In the genomic region with DNA sequence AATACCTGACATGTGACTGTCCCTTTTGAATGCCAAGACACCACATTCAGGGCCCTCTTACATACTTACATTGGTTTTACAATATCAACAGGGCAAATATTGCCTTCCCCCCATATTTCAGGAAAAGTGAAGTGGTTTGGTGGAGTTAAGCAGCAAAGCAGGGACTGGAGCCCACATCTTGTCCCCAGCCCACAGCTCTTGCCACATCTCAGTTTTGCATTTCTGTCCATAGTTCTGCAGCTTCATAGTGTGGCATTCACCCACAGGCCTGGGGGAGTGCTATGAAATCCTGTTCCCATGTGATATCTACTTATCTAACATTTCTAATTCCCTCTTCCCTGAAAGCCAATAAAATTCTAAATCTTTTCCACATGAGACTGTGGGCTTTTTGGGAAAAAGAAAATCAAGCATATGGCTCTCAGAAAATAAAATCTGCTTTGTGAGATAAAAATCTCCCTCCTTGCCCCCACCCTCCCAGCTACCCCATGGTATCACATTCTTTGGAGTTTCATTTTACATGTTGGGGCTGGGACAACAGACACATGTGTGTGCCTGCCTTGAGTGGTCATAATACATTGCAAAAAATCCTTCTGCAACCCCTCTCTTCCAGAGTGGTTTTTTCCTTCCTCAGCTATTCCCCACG, we compare ENCODE assay signal across 18 cellular contexts. TPM values are rescaled to one million over a fixed set of nuclear protein-coding genes. Genes with fewer than 3 reads are reported as not detected.
"Had no signal": no experiment of that assay in that cellular context is flagged by ENCODE, and none has a peak within 500 bp of the region (broad histone marks: within the 10 kb centered on the region; RNA-seq: fewer than 3 reads in every experiment).

No MANE protein-coding gene starts in this region.

- H3K4me3 Mint-ChIP-seq: activated CD4-positive, alpha-beta T cell treated with anti-CD3 and anti-CD28 coated beads, Interleukin-2, amount 10 ng/mL, durations not matched to agents 24 days and 14 days; activated naive CD4-positive, alpha-beta T cell treated with anti-CD3 and anti-CD28 coated beads, Interleukin-2, amount 50 U/mL, for 24 hours; activated T-cell treated with anti-CD3 and anti-CD28 coated beads, Interleukin-2, amount 50 U/mL, for 24 hours; memory B cell; natural killer cell; T-helper 2 cell treated with Interferon-gamma antibody and Interleukin-4, amounts not matched to agents 5 μg/mL and 100 μg/mL, for 36 hours; type B pancreatic cell had no signal

- H3K4me3 ChIP-seq: adrenal gland had no signal

- H3K9me3 Mint-ChIP-seq: activated naive CD4-positive, alpha-beta T cell treated with anti-CD3 and anti-CD28 coated beads, Interleukin-2, amount 50 U/mL, for 24 hours; activated T-cell treated with anti-CD3 and anti-CD28 coated beads, Interleukin-2, amount 50 U/mL, for 24 hours; memory B cell; natural killer cell; T-helper 2 cell treated with Interferon-gamma antibody and Interleukin-4, amounts not matched to agents 5 μg/mL and 100 μg/mL, for 36 hours; type B pancreatic cell had no signal

- H3K4me1 ChIP-seq: adrenal gland had no signal

- H3K36me3 ChIP-seq: adrenal gland had no signal

- H3K27me3 ChIP-seq: adrenal gland had no signal

- H3K27me3 Mint-ChIP-seq: activated CD4-positive, alpha-beta T cell treated with anti-CD3 and anti-CD28 coated beads, Interleukin-2, amount 10 ng/mL, durations not matched to agents 24 days and 14 days; activated naive CD4-positive, alpha-beta T cell treated with anti-CD3 and anti-CD28 coated beads, Interleukin-2, amount 50 U/mL, for 24 hours; activated T-cell treated with anti-CD3 and anti-CD28 coated beads, Interleukin-2, amount 50 U/mL, for 24 hours had no signal

- DNase-seq: activated CD4-positive, alpha-beta T cell treated with anti-CD3 and anti-CD28 coated beads, Interleukin-2, amount 10 ng/mL, durations not matched to agents 24 days and 14 days; activated CD4-positive, CD25-positive, alpha-beta regulatory T cell; activated effector memory CD4-positive, alpha-beta T cell treated with anti-CD3 and anti-CD28 coated beads, Interleukin-2, amount 50 U/mL, for 16 hours; activated T-cell treated with anti-CD3 and anti-CD28 coated beads, Interleukin-2, amount 50 U/mL, for 24 hours; kidney glomerular epithelial cell; left ventricle myocardium superior; natural killer cell; occipital lobe; stimulated activated CD4-positive, alpha-beta T cell treated with anti-CD3 and anti-CD28 coated beads, Interleukin-15, amount 100 ng/mL, for 24 hours; stimulated activated CD4-positive, alpha-beta T cell treated with anti-CD3 and anti-CD28 coated beads, Interleukin-4, amount 100 ng/mL, for 1 hour; stimulated activated naive CD4-positive, alpha-beta T cell had no signal

- H3K27ac Mint-ChIP-seq: activated CD4-positive, alpha-beta T cell treated with anti-CD3 and anti-CD28 coated beads, Interleukin-2, amount 10 ng/mL, durations not matched to agents 24 days and 14 days; activated naive CD4-positive, alpha-beta T cell treated with anti-CD3 and anti-CD28 coated beads, Interleukin-2, amount 50 U/mL, for 24 hours; activated T-cell treated with anti-CD3 and anti-CD28 coated beads, Interleukin-2, amount 50 U/mL, for 24 hours; memory B cell; natural killer cell; T-helper 2 cell treated with Interferon-gamma antibody and Interleukin-4, amounts not matched to agents 5 μg/mL and 100 μg/mL, for 36 hours; type B pancreatic cell had no signal

- H3K9me3 ChIP-seq: adrenal gland had no signal

- H3K36me3 Mint-ChIP-seq: activated naive CD4-positive, alpha-beta T cell treated with anti-CD3 and anti-CD28 coated beads, Interleukin-2, amount 50 U/mL, for 24 hours; memory B cell; natural killer cell; type B pancreatic cell had no signal

- H3K27ac ChIP-seq: adrenal gland had no signal

- ATAC-seq: esophagus mucosa, left ventricle myocardium superior, natural killer cell had no signal

RNA-seq across cellular contexts. Expression of a gene that starts 20.6 kb away (rescaled TPM):
- total RNA-seq: glomerular endothelial cell, occipital lobe had no signal
